1 cellular context compared by ENCODE assay signal in genomic region chr1:36178479-36179219, GRCh38.
TF ChIP-seq lines count a peak whose summit lies in the region.

No MANE protein-coding gene starts in this region.

TF ChIP-seq in WTC11, 78 proteins besides CTCF, POLR2A, EP300 and RAD21 (continued from another document):
- TF ChIP-seq ZNF396 (CRISPR knock-in tag; IDR thresholded peaks at IDR 0.05; ENCODE audit: borderline replicate concordance) (no peak), ZNF532 (CRISPR knock-in tag; IDR thresholded peaks at IDR 0.05; ENCODE audit: borderline replicate concordance) (no peak), CREB1 (CRISPR knock-in tag; IDR thresholded peaks at IDR 0.05) (no peak), ESRRA (CRISPR knock-in tag; IDR thresholded peaks at IDR 0.05; ENCODE audit: borderline replicate concordance) (no peak), ZNF232 (CRISPR knock-in tag; IDR thresholded peaks at IDR 0.05) (no peak), ZNF138 (CRISPR knock-in tag; conservative IDR thresholded peaks at IDR 0.05) (no peak), TEAD1 (CRISPR knock-in tag; IDR thresholded peaks at IDR 0.05) (peak; percentile 25; the same call in 1 of the 2 replicates), NR1H2 (CRISPR knock-in tag; IDR thresholded peaks at IDR 0.05) (no peak), ETV6 (CRISPR knock-in tag; IDR thresholded peaks at IDR 0.05) (peak; percentile 59), CBFB (CRISPR knock-in tag; IDR thresholded peaks at IDR 0.05; ENCODE audit: low read depth) (no peak), ZNF416 (CRISPR knock-in tag; IDR thresholded peaks at IDR 0.05) (0 out of 2 replicates have a peak, but pooled peaks have one; percentile 17)
- TF ChIP-seq, protein P1, sequence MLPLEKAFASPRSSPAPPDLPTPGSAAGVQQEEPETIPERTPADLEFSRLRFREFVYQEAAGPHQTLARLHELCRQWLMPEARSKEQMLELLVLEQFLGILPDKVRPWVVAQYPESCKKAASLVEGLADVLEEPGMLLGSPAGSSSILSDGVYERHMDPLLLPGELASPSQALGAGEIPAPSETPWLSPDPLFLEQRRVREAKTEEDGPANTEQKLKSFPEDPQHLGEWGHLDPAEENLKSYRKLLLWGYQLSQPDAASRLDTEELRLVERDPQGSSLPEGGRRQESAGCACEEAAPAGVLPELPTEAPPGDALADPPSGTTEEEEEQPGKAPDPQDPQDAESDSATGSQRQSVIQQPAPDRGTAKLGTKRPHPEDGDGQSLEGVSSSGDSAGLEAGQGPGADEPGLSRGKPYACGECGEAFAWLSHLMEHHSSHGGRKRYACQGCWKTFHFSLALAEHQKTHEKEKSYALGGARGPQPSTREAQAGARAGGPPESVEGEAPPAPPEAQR (CRISPR knock-in tag; IDR thresholded peaks at IDR 0.05) = no peak
- TF ChIP-seq, protein P2, sequence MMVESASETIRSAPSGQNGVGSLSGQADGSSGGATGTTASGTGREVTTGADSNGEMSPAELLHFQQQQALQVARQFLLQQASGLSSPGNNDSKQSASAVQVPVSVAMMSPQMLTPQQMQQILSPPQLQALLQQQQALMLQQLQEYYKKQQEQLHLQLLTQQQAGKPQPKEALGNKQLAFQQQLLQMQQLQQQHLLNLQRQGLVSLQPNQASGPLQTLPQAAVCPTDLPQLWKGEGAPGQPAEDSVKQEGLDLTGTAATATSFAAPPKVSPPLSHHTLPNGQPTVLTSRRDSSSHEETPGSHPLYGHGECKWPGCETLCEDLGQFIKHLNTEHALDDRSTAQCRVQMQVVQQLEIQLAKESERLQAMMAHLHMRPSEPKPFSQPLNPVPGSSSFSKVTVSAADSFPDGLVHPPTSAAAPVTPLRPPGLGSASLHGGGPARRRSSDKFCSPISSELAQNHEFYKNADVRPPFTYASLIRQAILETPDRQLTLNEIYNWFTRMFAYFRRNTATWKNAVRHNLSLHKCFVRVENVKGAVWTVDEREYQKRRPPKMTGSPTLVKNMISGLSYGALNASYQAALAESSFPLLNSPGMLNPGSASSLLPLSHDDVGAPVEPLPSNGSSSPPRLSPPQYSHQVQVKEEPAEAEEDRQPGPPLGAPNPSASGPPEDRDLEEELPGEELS (CRISPR knock-in tag; IDR thresholded peaks at IDR 0.05) = peak; percentile 24; the same call in 1 of the 2 replicates
